8 cellular contexts compared by ENCODE assay signal in the genomic region with DNA sequence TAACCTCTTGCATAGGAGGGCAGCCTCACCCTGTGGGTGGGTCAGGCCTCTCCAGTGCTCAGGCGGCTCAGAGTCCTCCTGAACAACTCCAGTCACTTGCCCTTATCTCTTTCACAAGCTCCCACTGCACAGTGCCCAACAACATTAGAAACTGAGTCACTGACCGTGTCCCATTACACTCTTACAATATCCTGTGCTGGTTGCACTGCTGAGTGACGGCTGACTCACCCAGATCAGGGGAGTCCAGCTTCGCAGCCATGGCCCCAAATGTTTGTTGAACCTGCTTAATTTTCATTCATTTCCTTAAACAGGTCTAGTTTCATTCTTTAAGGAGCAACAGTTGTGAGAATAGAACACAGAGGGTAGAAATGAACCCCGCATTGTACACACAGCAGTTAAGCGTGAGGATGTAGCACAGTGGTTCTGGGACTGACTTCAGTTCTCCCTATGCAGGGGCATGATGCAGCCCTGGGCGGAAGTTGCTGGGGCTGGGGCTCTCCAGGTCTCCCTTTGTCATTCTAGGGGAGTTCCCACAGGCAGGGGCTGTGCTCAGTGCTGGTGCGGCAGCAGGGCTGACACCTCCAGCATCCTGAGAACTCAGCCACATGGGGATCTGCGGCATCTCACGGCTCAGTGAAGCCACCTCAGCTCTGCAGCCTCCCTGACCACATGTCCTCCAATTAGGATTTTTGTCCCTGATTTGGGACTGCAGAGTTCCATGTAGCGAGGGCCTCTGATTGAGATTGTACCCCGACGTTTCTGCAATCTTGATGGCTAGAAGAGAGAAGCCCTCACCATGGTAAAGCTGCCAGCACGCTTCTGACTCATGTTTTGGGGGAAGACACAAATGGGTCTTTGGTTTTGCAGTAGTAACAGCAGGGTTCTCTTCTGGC. TPM values are rescaled to one million over a fixed set of nuclear protein-coding genes. Genes with fewer than 3 reads are reported as not detected.
DNase-seq lines count a peak whose midpoint lies in the region; ATAC-seq and TF ChIP-seq lines count a peak whose summit lies in the region.

No MANE protein-coding gene starts in this region.

- DNase-seq in activated CD4-positive, alpha-beta T cell treated with anti-CD3 and anti-CD28 coated beads for 36 hours, result peak; percentile 95
- peak; percentile 78 to 81 (median 80) for DNase-seq in effector memory CD8-positive, alpha-beta T cell
- DNase-seq in stimulated activated CD4-positive, alpha-beta T cell treated with anti-CD3 and anti-CD28 coated beads, Interleukin-2, amount 100 ng/mL, for 48 hours, result peak; percentile 75
- no peak for DNase-seq in caudate nucleus (lab: John Stamatoyannopoulos, UW)
- DNase-seq in NCI-H1436 (lab: John Stamatoyannopoulos, UW), result no peak
- no peak for DNase-seq in NCI-H69 (lab: John Stamatoyannopoulos, UW)

- H3K27me3 Mint-ChIP-seq in activated CD4-positive, alpha-beta T cell treated with anti-CD3 and anti-CD28 coated beads for 36 hours, result no peaks in the 10 kb centered on the region
- H3K27me3 Mint-ChIP-seq in effector memory CD8-positive, alpha-beta T cell, result no peaks in the 10 kb centered on the region

- CTCF ChIA-PET in activated CD4-positive, alpha-beta T cell treated with anti-CD3 and anti-CD28 coated beads for 36 hours (lab: Charles Lee), result interaction anchor here (0.5 to 3.3 kb wide), 10 partner anchors 15 to 635 kb away, joined by 3 to 26 read pairs (median 4); a partner anchor contains a TSS

- H3K36me3 Mint-ChIP-seq in activated CD4-positive, alpha-beta T cell treated with anti-CD3 and anti-CD28 coated beads for 36 hours (ENCODE audit: low read depth), result peaks cover 48% of the 10 kb centered on the region
- H3K36me3 Mint-ChIP-seq in effector memory CD8-positive, alpha-beta T cell (ENCODE audit: insufficient read depth), result peaks cover 31% of the 10 kb centered on the region

- POLR2A ChIA-PET in activated CD4-positive, alpha-beta T cell treated with anti-CD3 and anti-CD28 coated beads for 36 hours (lab: Charles Lee), result interaction anchor here (0.7 to 4.6 kb wide), 5 partner anchors 16 to 168 kb away, joined by 3 to 66 read pairs (median 6); a partner anchor contains a TSS

- ATAC-seq in HG03103 (IDR thresholded peaks at IDR 0.05; ENCODE audit: low read depth, unreplicated experiment), result peak; percentile 74
- peak; percentile 87 for ATAC-seq in activated CD4-positive, alpha-beta T cell treated with anti-CD3 and anti-CD28 coated beads for 36 hours
- ATAC-seq in effector memory CD8-positive, alpha-beta T cell (replicated peaks), result peak; percentile 77

- peak overlapping the region; percentile 67 for H3K4me3 Mint-ChIP-seq in activated CD4-positive, alpha-beta T cell treated with anti-CD3 and anti-CD28 coated beads for 36 hours
- H3K4me3 Mint-ChIP-seq in effector memory CD8-positive, alpha-beta T cell, result peak overlapping the region; percentile 77 to 82

- H3K27ac ChIP-seq in caudate nucleus (ENCODE audit: low read depth, low read length), result no peak overlapping the region

- peak; percentile 50 for TF ChIP-seq POLR2A in GM19193 (IDR thresholded peaks at IDR 0.05; ENCODE audit: extremely low read depth, insufficient read depth, insufficient read length)

- H3K27ac Mint-ChIP-seq in activated CD4-positive, alpha-beta T cell treated with anti-CD3 and anti-CD28 coated beads for 36 hours, result peak overlapping the region; percentile 100
- peak overlapping the region; percentile 95 to 99 for H3K27ac Mint-ChIP-seq in effector memory CD8-positive, alpha-beta T cell

- intact Hi-C loops in activated CD4-positive, alpha-beta T cell treated with anti-CD3 and anti-CD28 coated beads for 36 hours (cut with DNase I, micrococcal nuclease), result loop anchor here (1.0 to 5.0 kb wide), 13 partner anchors 15 to 258 kb away; a partner anchor contains a TSS

- H3K9me3 Mint-ChIP-seq in activated CD4-positive, alpha-beta T cell treated with anti-CD3 and anti-CD28 coated beads for 36 hours (ENCODE audit: low read depth), result peaks cover 5% of the 10 kb centered on the region
- H3K9me3 Mint-ChIP-seq in effector memory CD8-positive, alpha-beta T cell, result no peaks in the 10 kb centered on the region

- H3K4me1 Mint-ChIP-seq in activated CD4-positive, alpha-beta T cell treated with anti-CD3 and anti-CD28 coated beads for 36 hours, result peaks cover 95% of the 10 kb centered on the region
- H3K4me1 Mint-ChIP-seq in effector memory CD8-positive, alpha-beta T cell (ENCODE audit: low read depth in 2 of 2), result peaks cover 81 to 88% of the 10 kb centered on the region in 2 donors

RNA-seq across cellular contexts. Expression of a gene that starts 16.1 kb away (rescaled TPM):
- 10 to 100 TPM in 1 of 2 experiments, 1 to 10 TPM in 1; 9.4 to 11.2 TPM for total RNA-seq in activated CD4-positive, alpha-beta T cell treated with anti-CD3 and anti-CD28 coated beads for 36 hours

Comparison
In these comparisons a context has a peak if more than half of its experiments do, and no peak if none do; other contexts are left out.
1. DNase-seq: peak in activated CD4-positive, alpha-beta T cell treated with anti-CD3 and anti-CD28 coated beads for 36 hours (single experiment), effector memory CD8-positive, alpha-beta T cell (3 of 3) and stimulated activated CD4-positive, alpha-beta T cell treated with anti-CD3 and anti-CD28 coated beads, Interleukin-2, amount 100 ng/mL, for 48 hours (2 of 2); none in caudate nucleus (0 of 61), NCI-H1436 (single experiment) and NCI-H69 (single experiment).
2. Peak in every context shown above with its lines, with median percentiles within 50 percentile points of each other: ATAC-seq.